In genomic region chr16:67169011-67169451, GRCh38 we compare ENCODE assay signal across 1 cellular context.
TF ChIP-seq lines count a peak whose summit lies in the region.

No MANE protein-coding gene starts in this region.

TF ChIP-seq in HepG2, 621 proteins besides CTCF, POLR2A, EP300 and RAD21:
- TF ChIP-seq TBX2 (CRISPR knock-in tag; IDR thresholded peaks at IDR 0.05; ENCODE audit: borderline replicate concordance) (peak; percentile 28; the same call in 1 of the 2 replicates), SATB2 (CRISPR knock-in tag; IDR thresholded peaks at IDR 0.05) (no peak), HNF1B (CRISPR knock-in tag; IDR thresholded peaks at IDR 0.05) (0 out of 2 replicates have a peak, but pooled peaks have one; percentile 31), SAP130 (CRISPR knock-in tag; IDR thresholded peaks at IDR 0.05; ENCODE audit: low read depth) (0 out of 2 replicates have a peak, but pooled peaks have one; percentile 12), ZNF652 (CRISPR knock-in tag; IDR thresholded peaks at IDR 0.05; ENCODE audit: borderline replicate concordance, low read depth) (peak; percentile 91), ZNF17 (CRISPR knock-in tag; IDR thresholded peaks at IDR 0.05) (no peak), MIER2 (CRISPR knock-in tag; IDR thresholded peaks at IDR 0.05) (peak; percentile 89), ZNF407 (CRISPR knock-in tag; IDR thresholded peaks at IDR 0.05; ENCODE audit: not compliant biosample characterization) (peak; percentile 2), ZBTB39 (CRISPR knock-in tag; IDR thresholded peaks at IDR 0.05) (0 out of 2 replicates have a peak, but pooled peaks have one; percentile 59), CCAR2 (optimal IDR thresholded peaks at IDR 0.05; ENCODE audit: low read depth, low read length) (no peak), PITX1 (CRISPR knock-in tag; IDR thresholded peaks at IDR 0.05) (no peak; the same call in 1 of the 2 replicates), NFKB2 (CRISPR knock-in tag; IDR thresholded peaks at IDR 0.05; ENCODE audit: borderline replicate concordance) (peak; percentile 11; the same call in 1 of the 2 replicates), YEATS2 (CRISPR knock-in tag; IDR thresholded peaks at IDR 0.05; ENCODE audit: borderline replicate concordance) (no peak), ZBTB38 (CRISPR knock-in tag; IDR thresholded peaks at IDR 0.05) (0 out of 2 replicates have a peak, but pooled peaks have one; percentile 9), ZNF546 (CRISPR knock-in tag; conservative IDR thresholded peaks at IDR 0.05) (0 out of 2 replicates have a peak, but pooled peaks have one; percentile 18), HMG20B (CRISPR knock-in tag; conservative IDR thresholded peaks at IDR 0.05) (no peak), REST (IDR thresholded peaks at IDR 0.05; ENCODE audit: borderline replicate concordance in 1 of 2, low read depth in 1 of 2, low read length in 2 of 2) (peak in 1 of 2 experiments; percentile 91; a peak in 2 of 4 replicates), TERF1 (CRISPR knock-in tag; IDR thresholded peaks at IDR 0.05) (0 out of 2 replicates have a peak, but pooled peaks have one; percentile 40), HIC2 (CRISPR knock-in tag; IDR thresholded peaks at IDR 0.05; ENCODE audit: low read depth) (0 out of 2 replicates have a peak, but pooled peaks have one; percentile 43), RARA (CRISPR knock-in tag; IDR thresholded peaks at IDR 0.05) (peak; percentile 23; the same call in 1 of the 2 replicates)
